In the genomic region with DNA sequence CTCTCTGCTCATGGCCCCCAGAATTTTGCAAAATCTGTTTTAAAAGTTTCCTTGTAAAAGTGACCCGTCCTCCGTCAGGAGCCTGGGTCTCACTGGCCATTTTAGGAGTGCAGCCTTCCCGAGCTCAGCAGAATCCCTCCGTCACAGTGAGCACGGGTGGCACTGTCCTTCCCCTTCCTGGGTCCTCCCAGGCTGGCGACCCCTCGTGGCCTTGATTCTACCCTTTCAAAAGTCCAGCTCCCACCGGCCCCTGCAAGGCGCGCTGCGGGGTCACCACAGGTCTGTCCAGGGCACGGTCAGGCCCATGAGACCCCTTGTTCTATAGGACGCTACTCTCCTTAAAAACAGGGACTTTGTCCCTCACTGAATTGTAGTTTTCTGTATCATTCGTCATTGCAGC, we compare ENCODE assay signal across 27 cellular contexts.
DNase-seq lines count a peak whose midpoint lies in the region; ATAC-seq and TF ChIP-seq lines count a peak whose summit lies in the region.
"Had no signal": no experiment of that assay in that cellular context is flagged by ENCODE, and none has a peak within 500 bp of the region (broad histone marks: within the 10 kb centered on the region; RNA-seq: fewer than 3 reads in every experiment).

No MANE protein-coding gene starts in this region.

- H3K4me3 Mint-ChIP-seq in activated naive CD4-positive, alpha-beta T cell treated with anti-CD3 and anti-CD28 coated beads, Interleukin-2, amount 10 ng/mL, durations not matched to agents 7 days and 5 days, result no peak overlapping the region
- peak overlapping the region in 3 of 5 donors; percentile 64 to 89 (median 72) for H3K4me3 Mint-ChIP-seq in immature natural killer cell
- H3K4me3 Mint-ChIP-seq: activated CD8-positive, alpha-beta memory T cell treated with anti-CD3 and anti-CD28 coated beads, Interleukin-2, amount 10 ng/mL, durations not matched to agents 7 days and 5 days; T-helper 1 cell treated with Interleukin-12 subunit alpha and Interleukin-12 subunit beta and Interleukin-4 antibody, amounts not matched to agents 30 μg/mL and 1 μg/mL, for 36 hours had no signal

- no peak overlapping the region for H2AFZ ChIP-seq in osteoblast (ENCODE audit: low read length)

- no peaks in the 10 kb centered on the region for H3K36me3 Mint-ChIP-seq in activated naive CD4-positive, alpha-beta T cell treated with anti-CD3 and anti-CD28 coated beads, Interleukin-2, amount 10 ng/mL, durations not matched to agents 7 days and 5 days
- H3K36me3 Mint-ChIP-seq in immature natural killer cell, result peaks cover 0 to 21% (median 4%) of the 10 kb centered on the region in 3 donors

- peaks cover 3% of the 10 kb centered on the region for H3K9me3 Mint-ChIP-seq in activated naive CD4-positive, alpha-beta T cell treated with anti-CD3 and anti-CD28 coated beads, Interleukin-2, amount 10 ng/mL, durations not matched to agents 7 days and 5 days
- H3K9me3 Mint-ChIP-seq in immature natural killer cell, result no peaks in the 10 kb centered on the region

- no peaks in the 10 kb centered on the region for H3K79me2 ChIP-seq in osteoblast (ENCODE audit: insufficient read depth, low read length)

- CTCF ChIA-PET in activated naive CD4-positive, alpha-beta T cell treated with anti-CD3 and anti-CD28 coated beads, Interleukin-2, amount 10 ng/mL, durations not matched to agents 7 days and 5 days (lab: Charles Lee), result no interaction called here

- no peaks in the 10 kb centered on the region for H3K27me3 ChIP-seq in osteoblast (ENCODE audit: insufficient read depth, low read length)
- peaks cover 12% of the 10 kb centered on the region for H3K27me3 ChIP-seq in gastroesophageal sphincter
- H3K27me3 ChIP-seq: BE2C, esophagus muscularis mucosa, SJSA1 had no signal

- H3K4me1 ChIP-seq in osteoblast (ENCODE audit: insufficient read depth, low read length) (peaks cover 13% of the 10 kb centered on the region), gastroesophageal sphincter (peaks cover 0 to 15% (median 12%) of the 10 kb centered on the region in 3 donors)

- H3K4me1 Mint-ChIP-seq in activated naive CD4-positive, alpha-beta T cell treated with anti-CD3 and anti-CD28 coated beads, Interleukin-2, amount 10 ng/mL, durations not matched to agents 7 days and 5 days, result no peaks in the 10 kb centered on the region
- peaks cover 89 to 91% of the 10 kb centered on the region in 2 donors for H3K4me1 Mint-ChIP-seq in immature natural killer cell
- H3K4me1 Mint-ChIP-seq: activated CD8-positive, alpha-beta memory T cell treated with anti-CD3 and anti-CD28 coated beads, Interleukin-2, amount 10 ng/mL, durations not matched to agents 7 days and 5 days had no signal

- H3K4me3 ChIP-seq in osteoblast (ENCODE audit: insufficient read depth, low read length), result no peak overlapping the region
- no peak overlapping the region for H3K4me3 ChIP-seq in gastroesophageal sphincter
- H3K4me3 ChIP-seq: esophagus muscularis mucosa, SJSA1 had no signal

- H3K27ac ChIP-seq in osteoblast (ENCODE audit: low read depth, low read length) (no peak overlapping the region), gastroesophageal sphincter (peak overlapping the region in 1 of 4 donors; percentile 17)
- H3K27ac ChIP-seq: esophagus muscularis mucosa, HL-60 had no signal

- ATAC-seq in gastroesophageal sphincter, result no peak
- ATAC-seq: activated CD8-positive, alpha-beta memory T cell treated with anti-CD3 and anti-CD28 coated beads, Interleukin-2, amount 10 ng/mL, durations not matched to agents 7 days and 5 days; effector memory CD8-positive, alpha-beta T cell had no signal

- DNase-seq in activated naive CD4-positive, alpha-beta T cell treated with anti-CD3 and anti-CD28 coated beads, Interleukin-2, amount 10 ng/mL, durations not matched to agents 7 days and 5 days, result no peak
- DNase-seq in activated naive CD4-positive, alpha-beta T cell (lab: John Stamatoyannopoulos, UW), result no peak
- no peak for DNase-seq in immature natural killer cell
- peak; percentile 47 for DNase-seq in osteoblast (ENCODE audit: insufficient read length, low spot score, missing footprints)
- DNase-seq in ureter (ENCODE audit: low spot score), result peak; percentile 27
- DNase-seq in HT-29 (ENCODE audit: low spot score), result no peak
- no peak for DNase-seq in kidney tubule cell (ENCODE audit: low spot score)
- DNase-seq: activated CD4-positive, alpha-beta T cell treated with anti-CD3 and anti-CD28 coated beads for 48 hours; activated CD8-positive, alpha-beta memory T cell treated with anti-CD3 and anti-CD28 coated beads, Interleukin-2, amount 10 ng/mL, durations not matched to agents 7 days and 5 days; BE2C; COR-L47; effector memory CD8-positive, alpha-beta T cell; kidney glomerular epithelial cell; naive B cell; NCI-H1417 treated with DMSO at 0.1 percent for 48 hours; NCI-H510A treated with DMSO at 0.1 percent for 48 hours; NK-92 treated with Interleukin-12 subunit alpha and Interleukin-12 subunit beta, amount 100 ng/mL, for 24 hours; small intestine; stimulated activated CD4-positive, alpha-beta T cell treated with anti-CD3 and anti-CD28 coated beads, Interleukin-2, amount 100 ng/mL, for 48 hours; stimulated activated naive CD4-positive, alpha-beta T cell had no signal

- peak overlapping the region; percentile 28 for H3K27ac Mint-ChIP-seq in activated naive CD4-positive, alpha-beta T cell treated with anti-CD3 and anti-CD28 coated beads, Interleukin-2, amount 10 ng/mL, durations not matched to agents 7 days and 5 days
- peak overlapping the region; percentile 69 to 91 (median 86) for H3K27ac Mint-ChIP-seq in immature natural killer cell
- H3K27ac Mint-ChIP-seq: activated CD8-positive, alpha-beta memory T cell treated with anti-CD3 and anti-CD28 coated beads, Interleukin-2, amount 10 ng/mL, durations not matched to agents 7 days and 5 days; activated naive CD8-positive, alpha-beta T cell; effector memory CD8-positive, alpha-beta T cell; IgD-negative memory B cell; T-helper 1 cell treated with Interleukin-12 subunit alpha and Interleukin-12 subunit beta and Interleukin-4 antibody, amounts not matched to agents 30 μg/mL and 1 μg/mL, for 36 hours had no signal

- no peaks in the 10 kb centered on the region for H4K20me1 ChIP-seq in osteoblast (ENCODE audit: insufficient read depth, low read length)

- no peak for TF ChIP-seq EP300 in gastroesophageal sphincter (IDR thresholded peaks at IDR 0.05)

- H3K36me3 ChIP-seq in osteoblast (ENCODE audit: insufficient read depth, low read length) (no peaks in the 10 kb centered on the region), gastroesophageal sphincter (no peaks in the 10 kb centered on the region)
- H3K36me3 ChIP-seq: BE2C, esophagus muscularis mucosa, SJSA1 had no signal

- no peak for TF ChIP-seq CTCF in osteoblast (IDR thresholded peaks at IDR 0.05; ENCODE audit: extremely low read depth, low read depth, low read length)
- no peak for TF ChIP-seq CTCF in gastroesophageal sphincter (IDR thresholded peaks at IDR 0.05)

- WGBS in gastroesophageal sphincter (ENCODE audit: low coverage in 1 of 2), 2 donors, result 50 to 86% methylated on average over 1 to 9 of the region's 14 CpGs

- H3K27me3 Mint-ChIP-seq in activated naive CD4-positive, alpha-beta T cell treated with anti-CD3 and anti-CD28 coated beads, Interleukin-2, amount 10 ng/mL, durations not matched to agents 7 days and 5 days, result peaks cover 33% of the 10 kb centered on the region
- peaks cover 4 to 11% (median 10%) of the 10 kb centered on the region in 3 donors for H3K27me3 Mint-ChIP-seq in immature natural killer cell (ENCODE audit: low read depth in 3 of 3)

- no peak overlapping the region for H3K4me2 ChIP-seq in osteoblast (ENCODE audit: insufficient read depth, low read length)

- TF ChIP-seq POLR2A in gastroesophageal sphincter (IDR thresholded peaks at IDR 0.05), result no peak

- H3K9me3 ChIP-seq in osteoblast (ENCODE audit: low read depth, low read length) (no peaks in the 10 kb centered on the region), gastroesophageal sphincter (peaks cover 0 to 17% (median 0%) of the 10 kb centered on the region in 3 donors)
- H3K9me3 ChIP-seq: BE2C, SJSA1 had no signal

Comparison
In these comparisons a context has a peak if more than half of its experiments do, and no peak if none do; other contexts are left out.
1. DNase-seq: peak in osteoblast (single experiment) and ureter (single experiment); none in activated naive CD4-positive, alpha-beta T cell treated with anti-CD3 and anti-CD28 coated beads, Interleukin-2, amount 10 ng/mL, durations not matched to agents 7 days and 5 days (single experiment), activated naive CD4-positive, alpha-beta T cell (0 of 4), immature natural killer cell (0 of 3), HT-29 (single experiment) and kidney tubule cell (single experiment).